Comparison of ENCODE assay signal across 8 cellular contexts in genomic region chr6:7106752-7107577, GRCh38. TPM values are rescaled to one million over a fixed set of nuclear protein-coding genes. Genes with fewer than 3 reads are reported as not detected.
DNase-seq lines count a peak whose midpoint lies in the region; ATAC-seq lines count a peak whose summit lies in the region.

No MANE protein-coding gene starts in this region.

- H3K27me3 Mint-ChIP-seq in activated naive CD4-positive, alpha-beta T cell treated with anti-CD3 and anti-CD28 coated beads for 36 hours (ENCODE audit: low read depth), result no peaks in the 10 kb centered on the region

- peaks cover 13 to 18% (median 15%) of the 10 kb centered on the region in 3 donors for H3K4me1 ChIP-seq in skeletal muscle tissue (ENCODE audit: control insufficient read depth in 3 of 3, insufficient read depth in 3 of 3, low read length in 3 of 3)

- CTCF ChIA-PET in activated naive CD4-positive, alpha-beta T cell treated with anti-CD3 and anti-CD28 coated beads for 36 hours (lab: Charles Lee), result interaction anchor here (0.7 to 2.2 kb wide), 4 partner anchors 14 to 38 kb away, joined by 3 to 11 read pairs (median 3); no protein-coding TSS in a partner anchor

- H3K36me3 Mint-ChIP-seq in activated naive CD4-positive, alpha-beta T cell treated with anti-CD3 and anti-CD28 coated beads for 36 hours (ENCODE audit: low read depth), result peaks cover 6% of the 10 kb centered on the region

- intact Hi-C loops in activated naive CD4-positive, alpha-beta T cell treated with anti-CD3 and anti-CD28 coated beads for 36 hours (cut with micrococcal nuclease), result loop anchor here (1.0 to 5.0 kb wide), 9 partner anchors 21 to 356 kb away; partner anchors contain the start of genes CAGE1 and RIOK1
- intact Hi-C loops in left ventricle myocardium superior (cut with micrococcal nuclease), result no loop called here

- peak overlapping the region; percentile 69 for H3K4me3 Mint-ChIP-seq in activated naive CD4-positive, alpha-beta T cell treated with anti-CD3 and anti-CD28 coated beads for 36 hours

- H3K9ac ChIP-seq in skeletal muscle tissue (ENCODE audit: low read depth in 1 of 3, low read length in 3 of 3), result peak overlapping the region in 2 of 3 donors; percentile 72 to 87

- ATAC-seq in HG02884 (IDR thresholded peaks at IDR 0.05; ENCODE audit: unreplicated experiment) (peak; percentile 30), left ventricle myocardium superior (peak; percentile 1)

- no peaks in the 10 kb centered on the region for H3K9me3 ChIP-seq in skeletal muscle tissue (ENCODE audit: control insufficient read depth in 3 of 3, low read length in 3 of 3)

- H3K4me3 ChIP-seq in skeletal muscle tissue (ENCODE audit: low read length in 3 of 3), result peak overlapping the region; percentile 48 to 99 (median 98)

- H3K27ac Mint-ChIP-seq in activated naive CD4-positive, alpha-beta T cell treated with anti-CD3 and anti-CD28 coated beads for 36 hours, result peak overlapping the region; percentile 75

- peak overlapping the region; percentile 85 for H3K27ac ChIP-seq in skeletal muscle tissue (ENCODE audit: low read depth, low read length)

- DNase-seq in DMS 273 (lab: John Stamatoyannopoulos, UW; ENCODE audit: unreplicated experiment), result peak; percentile 39
- no peak for DNase-seq in DMS 273 treated with DMSO at 0.1 percent for 48 hours (lab: John Stamatoyannopoulos, UW)
- peak; percentile 38 for DNase-seq in RPMI8226
- peak; percentile 60 for DNase-seq in activated naive CD4-positive, alpha-beta T cell treated with anti-CD3 and anti-CD28 coated beads for 36 hours
- DNase-seq in left ventricle myocardium superior, result peak; percentile 50
- no peak for DNase-seq in middle frontal gyrus (ENCODE audit: extremely low spot score, low spot score)

- H3K27me3 ChIP-seq in skeletal muscle tissue (ENCODE audit: control insufficient read depth in 3 of 3, insufficient read depth in 3 of 3, low read length in 3 of 3), result no peaks in the 10 kb centered on the region

- H3K4me1 Mint-ChIP-seq in activated naive CD4-positive, alpha-beta T cell treated with anti-CD3 and anti-CD28 coated beads for 36 hours (ENCODE audit: low read depth), result peaks cover 29% of the 10 kb centered on the region

- H3K9me3 Mint-ChIP-seq in activated naive CD4-positive, alpha-beta T cell treated with anti-CD3 and anti-CD28 coated beads for 36 hours, result no peaks in the 10 kb centered on the region

- H3K36me3 ChIP-seq in skeletal muscle tissue (ENCODE audit: control insufficient read depth in 3 of 3, insufficient read depth in 3 of 3, low read length in 3 of 3), result no peaks in the 10 kb centered on the region

RNA-seq across cellular contexts. Expression of gene RREB1, which starts 0.8 kb away (rescaled TPM):
- 10 to 100 TPM; 10.8 to 12.2 TPM for total RNA-seq in activated naive CD4-positive, alpha-beta T cell treated with anti-CD3 and anti-CD28 coated beads for 36 hours
- total RNA-seq in left ventricle myocardium superior (36.2 TPM), skeletal muscle tissue (22.4 TPM)

Comparison
In these comparisons a context has a peak if more than half of its experiments do, and no peak if none do; other contexts are left out.
1. DNase-seq: peak in DMS 273 (single experiment), RPMI8226 (single experiment), activated naive CD4-positive, alpha-beta T cell treated with anti-CD3 and anti-CD28 coated beads for 36 hours (single experiment) and left ventricle myocardium superior (single experiment); none in DMS 273 treated with DMSO at 0.1 percent for 48 hours (single experiment) and middle frontal gyrus (single experiment).